In the genomic region with DNA sequence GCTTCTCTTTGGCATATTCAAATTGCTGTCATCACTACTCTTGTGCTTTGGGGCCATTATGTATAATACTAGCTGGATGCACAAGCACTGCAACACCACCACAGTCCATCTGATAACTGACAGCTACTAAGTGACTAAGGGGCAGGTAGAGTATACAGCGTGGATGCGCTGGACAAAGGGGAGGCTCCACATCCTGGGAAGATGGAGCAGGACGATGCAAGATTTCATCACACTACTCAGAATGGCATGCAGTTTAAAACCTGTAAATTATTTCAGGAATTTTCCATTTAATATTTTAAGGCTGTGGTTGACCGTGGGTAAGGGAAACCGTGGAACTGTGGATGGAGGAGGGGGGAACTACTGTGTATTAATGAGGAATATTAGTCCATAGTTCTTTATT, we compare ENCODE assay signal across 12 cellular contexts. TPM values are rescaled to one million over a fixed set of nuclear protein-coding genes. Genes with fewer than 3 reads are reported as not detected.
A peak's percentile ranks its signal among the peaks of the same experiment; 100 is the strongest.
DNase-seq lines count a peak whose midpoint lies in the region; ATAC-seq and TF ChIP-seq lines count a peak whose summit lies in the region.
"Had no signal": no experiment of that assay in that cellular context is flagged by ENCODE, and none has a peak within 500 bp of the region (broad histone marks: within the 10 kb centered on the region; RNA-seq: fewer than 3 reads in every experiment).

No MANE protein-coding gene starts in this region.

- TF ChIP-seq CTCF in Caco-2 (IDR thresholded peaks at IDR 0.05; ENCODE audit: insufficient read depth in 1 of 2, low read depth in 1 of 2, low read length in 1 of 2, severe bottlenecking in 1 of 2, unreplicated experiment in 1 of 2) = no peak

- DNase-seq in Caco-2 (peak; percentile 76 to 78), M059J (ENCODE audit: low read depth) (peak; percentile 66), posterior vena cava (ENCODE audit: low spot score) (peak; percentile 3), SK-N-DZ (ENCODE audit: low spot score) (no peak), GDM1 (lab: John Stamatoyannopoulos, UW) (no peak), mucosa of gallbladder (ENCODE audit: low spot score) (no peak)
- DNase-seq: activated CD4-positive, alpha-beta T cell treated with anti-CD3 and anti-CD28 coated beads, Interleukin-2, amount 10 ng/mL, durations not matched to agents 7 days and 5 days; activated naive CD4-positive, alpha-beta T cell treated with anti-CD3 and anti-CD28 coated beads, Interleukin-2, amount 10 ng/mL, durations not matched to agents 7 days and 5 days; retina had no signal

- peaks cover 40% of the 10 kb centered on the region for H3K4me1 ChIP-seq in Caco-2

- peak overlapping the region; percentile 55 for H3K4me3 Mint-ChIP-seq in Caco-2 (ENCODE audit: unreplicated experiment)
- H3K4me3 Mint-ChIP-seq in dendritic cell treated with granulocyte-macrophage colony-stimulating factor and Interleukin-4, amounts not matched to agents 40 ng/mL and 50 ng/mL, for 4 days = no peak overlapping the region
- H3K4me3 Mint-ChIP-seq: activated CD4-positive, alpha-beta T cell treated with anti-CD3 and anti-CD28 coated beads, Interleukin-2, amount 10 ng/mL, durations not matched to agents 7 days and 5 days; activated naive CD4-positive, alpha-beta T cell treated with anti-CD3 and anti-CD28 coated beads, Interleukin-2, amount 10 ng/mL, durations not matched to agents 7 days and 5 days had no signal

- POLR2A ChIA-PET in Caco-2 (lab: Charles Lee) = interaction anchor here (0.6 to 1.5 kb wide), 2 partner anchors 9 to 39 kb away, joined by 3 to 12 read pairs; no protein-coding TSS in a partner anchor

- no peak for ATAC-seq in HG03175 (IDR thresholded peaks at IDR 0.05; ENCODE audit: unreplicated experiment)

- H3K27me3 ChIP-seq in Caco-2 (replicated peaks; ENCODE audit: control insufficient read depth, insufficient read depth, low read length) = no peaks in the 10 kb centered on the region
- H3K27me3 ChIP-seq: vagina had no signal

- H3K36me3 ChIP-seq in Caco-2 (ENCODE audit: control insufficient read depth, insufficient read depth, low read length) = peaks cover 3% of the 10 kb centered on the region; the same call in 1 of the 2 replicates

- H3K9me3 Mint-ChIP-seq in Caco-2 (ENCODE audit: unreplicated experiment) = no peaks in the 10 kb centered on the region
- H3K9me3 Mint-ChIP-seq in dendritic cell treated with granulocyte-macrophage colony-stimulating factor and Interleukin-4, amounts not matched to agents 40 ng/mL and 50 ng/mL, for 4 days = no peaks in the 10 kb centered on the region

- peaks cover 74% of the 10 kb centered on the region for H3K36me3 Mint-ChIP-seq in Caco-2 (ENCODE audit: insufficient read depth, unreplicated experiment)
- peaks cover 32% of the 10 kb centered on the region for H3K36me3 Mint-ChIP-seq in dendritic cell treated with granulocyte-macrophage colony-stimulating factor and Interleukin-4, amounts not matched to agents 40 ng/mL and 50 ng/mL, for 4 days (ENCODE audit: low read depth)

- intact Hi-C loops in Caco-2 (cut with micrococcal nuclease; ENCODE audit: unreplicated experiment) (loop anchor here (1.0 kb wide), 2 partner anchors 11 to 39 kb away; no protein-coding TSS in a partner anchor), posterior vena cava (cut with DNase I) (no loop called here)
- intact Hi-C loops in dendritic cell treated with granulocyte-macrophage colony-stimulating factor and Interleukin-4, amounts not matched to agents 40 ng/mL and 50 ng/mL, for 4 days (cut with micrococcal nuclease) = loop anchor here (10.0 kb wide), 1 partner anchor 52 kb away; no protein-coding TSS in a partner anchor

- CTCF ChIA-PET in Caco-2 (lab: Charles Lee) = interaction anchor here (0.7 kb wide), 1 partner anchor 79 kb away, joined by 3 read pairs; no protein-coding TSS in a partner anchor

- no TSS peak for BruUV-seq in Caco-2 (replicated peaks; lab: Mats Ljungman, UMichigan)

- 0 out of 2 replicates have a peak, but pooled peaks cover 3% of the 10 kb centered on the region for H3K9me3 ChIP-seq in Caco-2
- H3K9me3 ChIP-seq: vagina had no signal

- H3K27ac Mint-ChIP-seq in Caco-2 (ENCODE audit: unreplicated experiment) = peak overlapping the region; percentile 95
- peak overlapping the region; percentile 56 for H3K27ac Mint-ChIP-seq in dendritic cell treated with granulocyte-macrophage colony-stimulating factor and Interleukin-4, amounts not matched to agents 40 ng/mL and 50 ng/mL, for 4 days
- H3K27ac Mint-ChIP-seq: activated CD4-positive, alpha-beta T cell treated with anti-CD3 and anti-CD28 coated beads, Interleukin-2, amount 10 ng/mL, durations not matched to agents 7 days and 5 days; activated naive CD4-positive, alpha-beta T cell treated with anti-CD3 and anti-CD28 coated beads, Interleukin-2, amount 10 ng/mL, durations not matched to agents 7 days and 5 days had no signal

- H3K4me3 ChIP-seq in Caco-2 (ENCODE audit: low read depth, low read length) = no peak overlapping the region
- H3K4me3 ChIP-seq: vagina had no signal

- H3K4me1 Mint-ChIP-seq in Caco-2 (ENCODE audit: low read depth, unreplicated experiment) = peaks cover 54% of the 10 kb centered on the region
- H3K4me1 Mint-ChIP-seq in dendritic cell treated with granulocyte-macrophage colony-stimulating factor and Interleukin-4, amounts not matched to agents 40 ng/mL and 50 ng/mL, for 4 days (ENCODE audit: low read depth) = peaks cover 76% of the 10 kb centered on the region

- no peaks in the 10 kb centered on the region for H3K27me3 Mint-ChIP-seq in Caco-2 (ENCODE audit: insufficient read depth, unreplicated experiment)
- no peaks in the 10 kb centered on the region for H3K27me3 Mint-ChIP-seq in dendritic cell treated with granulocyte-macrophage colony-stimulating factor and Interleukin-4, amounts not matched to agents 40 ng/mL and 50 ng/mL, for 4 days
- H3K27me3 Mint-ChIP-seq: activated CD4-positive, alpha-beta T cell treated with anti-CD3 and anti-CD28 coated beads, Interleukin-2, amount 10 ng/mL, durations not matched to agents 7 days and 5 days; activated naive CD4-positive, alpha-beta T cell treated with anti-CD3 and anti-CD28 coated beads, Interleukin-2, amount 10 ng/mL, durations not matched to agents 7 days and 5 days had no signal

RNA-seq across cellular contexts. Expression of gene MPRIP, which starts 25.0 kb away (rescaled TPM):
- total RNA-seq in Caco-2 (2022) = 284 and 311 TPM in 2 replicates
- total RNA-seq in M059J (2014; rRNA removed; shearing (Covaris generic)) = 78.2 and 127 TPM in 2 replicates
- 100 to 1,000 TPM; 359 to 405 TPM for total RNA-seq in posterior vena cava
- 63.4 and 64.5 TPM in 2 replicates for polyA plus RNA-seq in SK-N-DZ (2014; cell fraction: cytosol; rRNA removed)
- 46.4 and 125 TPM in 2 replicates for polyA plus RNA-seq in SK-N-DZ (2014; cell fraction: nucleus; rRNA removed)
- 263 TPM for total RNA-seq in mucosa of gallbladder

Comparison
In these comparisons a context has a peak if more than half of its experiments do, and no peak if none do; other contexts are left out.
1. DNase-seq: peak in Caco-2 (2 of 2), M059J (single experiment) and posterior vena cava (single experiment); none in SK-N-DZ (single experiment), GDM1 (single experiment) and mucosa of gallbladder (single experiment).
2. intact Hi-C loops: an anchor here in Caco-2 (1.0 kb wide) and dendritic cell treated with granulocyte-macrophage colony-stimulating factor and Interleukin-4, amounts not matched to agents 40 ng/mL and 50 ng/mL, for 4 days (10.0 kb wide); none called in posterior vena cava.